8 cellular contexts compared by ENCODE assay signal in genomic region chr2:191555092-191555742, GRCh38.
A peak's percentile ranks its signal among the peaks of the same experiment; 100 is the strongest.
DNase-seq lines count a peak whose midpoint lies in the region; ATAC-seq and TF ChIP-seq lines count a peak whose summit lies in the region.

No MANE protein-coding gene starts in this region.

- H3K4me3 Mint-ChIP-seq in naive thymus-derived CD4-positive, alpha-beta T cell = peak overlapping the region in 4 of 10 donors; percentile 23 to 64 (median 43)

- ATAC-seq in GM21529 (IDR thresholded peaks at IDR 0.05; ENCODE audit: unreplicated experiment) (peak; percentile 97), esophagus mucosa (peak; percentile 83)
- peak; percentile 89 for ATAC-seq in naive thymus-derived CD4-positive, alpha-beta T cell

- no peaks in the 10 kb centered on the region for H3K9me2 ChIP-seq in OCI-LY1 (ENCODE audit: low read depth, low read length)

- no peak overlapping the region for H2AFZ ChIP-seq in OCI-LY1 (ENCODE audit: low read length)

- H3K4me3 ChIP-seq in OCI-LY1 (ENCODE audit: low read depth, low read length, poor library complexity, severe bottlenecking) = no peak overlapping the region
- no peak overlapping the region for H3K4me3 ChIP-seq in naive thymus-derived CD4-positive, alpha-beta T cell (ENCODE audit: low read length)

- H3K4me2 ChIP-seq in OCI-LY1 (ENCODE audit: low read length) = no peak overlapping the region

- no peak overlapping the region for H3K27ac ChIP-seq in OCI-LY1 (ENCODE audit: low read depth, low read length, poor library complexity, severe bottlenecking)
- no peak overlapping the region for H3K27ac ChIP-seq in naive thymus-derived CD4-positive, alpha-beta T cell (ENCODE audit: low read depth, low read length)

- H3K27me3 ChIP-seq in OCI-LY1 (ENCODE audit: insufficient read depth, low read length) = no peaks in the 10 kb centered on the region
- no peaks in the 10 kb centered on the region for H3K27me3 ChIP-seq in naive thymus-derived CD4-positive, alpha-beta T cell (ENCODE audit: control insufficient read depth in 2 of 2, insufficient read depth in 2 of 2, low read length in 2 of 2)

- TF ChIP-seq CTCF in OCI-LY1 (IDR thresholded peaks at IDR 0.05; ENCODE audit: low read length) = peak; percentile 75

- no peaks in the 10 kb centered on the region for H4K20me1 ChIP-seq in OCI-LY1 (ENCODE audit: insufficient read depth, low read length)

- intact Hi-C loops in naive thymus-derived CD4-positive, alpha-beta T cell (cut with micrococcal nuclease) = loop anchor here (1.0 to 10.0 kb wide), 6 partner anchors 136 to 737 kb away; no protein-coding TSS in a partner anchor

- no peaks in the 10 kb centered on the region for H3K79me2 ChIP-seq in OCI-LY1 (ENCODE audit: insufficient read depth, low read length)

- DNase-seq in DMS79 (lab: John Stamatoyannopoulos, UW) = peak; percentile 11
- peak in 72 of 76 experiments; percentile 4 to 86 (median 58) for DNase-seq in HUDEP-2 (lab: John Stamatoyannopoulos, UW; ENCODE audit: unreplicated experiment in 76 of 76)
- peak; percentile 89 for DNase-seq in activated CD8-positive, alpha-beta memory T cell treated with anti-CD3 and anti-CD28 coated beads, Interleukin-2, amount 50 U/mL, for 48 hours
- peak; percentile 40 to 78 (median 66) for DNase-seq in naive thymus-derived CD4-positive, alpha-beta T cell
- peak; percentile 31 to 61 for DNase-seq in stimulated activated CD8-positive, alpha-beta memory T cell treated with anti-CD3 and anti-CD28 coated beads, Interleukin-7, amount 100 ng/mL, for 48 hours (ENCODE audit: extremely low read depth in 1 of 2, low read depth in 1 of 2)

- no peaks in the 10 kb centered on the region for H3K36me3 ChIP-seq in OCI-LY1 (ENCODE audit: insufficient read depth, low read length)
- no peaks in the 10 kb centered on the region for H3K36me3 ChIP-seq in naive thymus-derived CD4-positive, alpha-beta T cell (ENCODE audit: control insufficient read depth in 2 of 3, insufficient read depth in 3 of 3, low read length in 3 of 3)

- peaks cover 13 to 34% (median 18%) of the 10 kb centered on the region in 5 donors for H3K27me3 Mint-ChIP-seq in naive thymus-derived CD4-positive, alpha-beta T cell

- no peaks in the 10 kb centered on the region for H3K36me3 Mint-ChIP-seq in naive thymus-derived CD4-positive, alpha-beta T cell

- H3K9me3 Mint-ChIP-seq in naive thymus-derived CD4-positive, alpha-beta T cell = no peaks in the 10 kb centered on the region

- no peak overlapping the region for H3K27ac Mint-ChIP-seq in naive thymus-derived CD4-positive, alpha-beta T cell

- CTCF ChIA-PET in naive thymus-derived CD4-positive, alpha-beta T cell (lab: Charles Lee) = interaction anchor here (0.8 to 6.4 kb wide), 10 partner anchors 11 to 607 kb away, joined by 3 to 76 read pairs (median 3); no protein-coding TSS in a partner anchor

- POLR2A ChIA-PET in naive thymus-derived CD4-positive, alpha-beta T cell (lab: Charles Lee) = no interaction called here

- no peaks in the 10 kb centered on the region for H3K4me1 ChIP-seq in OCI-LY1 (ENCODE audit: insufficient read depth, low read length, severe bottlenecking)
- no peaks in the 10 kb centered on the region for H3K4me1 ChIP-seq in naive thymus-derived CD4-positive, alpha-beta T cell (ENCODE audit: control insufficient read depth in 2 of 2, insufficient read depth in 2 of 2, low read length in 2 of 2)

- H3K9ac ChIP-seq in OCI-LY1 (ENCODE audit: low read length) = no peak overlapping the region

- H3K4me1 Mint-ChIP-seq in naive thymus-derived CD4-positive, alpha-beta T cell = peaks cover 0 to 5% (median 3%) of the 10 kb centered on the region in 7 donors

- H3F3A ChIP-seq in OCI-LY1 (ENCODE audit: insufficient read depth, low read length) = no peaks in the 10 kb centered on the region

- H3K9me3 ChIP-seq in OCI-LY1 (ENCODE audit: low read length) = no peaks in the 10 kb centered on the region
- no peaks in the 10 kb centered on the region for H3K9me3 ChIP-seq in naive thymus-derived CD4-positive, alpha-beta T cell (ENCODE audit: control insufficient read depth in 2 of 3, low read length in 3 of 3)

Comparison
In these comparisons a context has a peak if more than half of its experiments do, and no peak if none do; other contexts are left out.
1. DNase-seq: peak in every context shown above with its lines; median percentile 89 in activated CD8-positive, alpha-beta memory T cell treated with anti-CD3 and anti-CD28 coated beads, Interleukin-2, amount 50 U/mL, for 48 hours; 66 in naive thymus-derived CD4-positive, alpha-beta T cell; 58 in HUDEP-2; 46 in stimulated activated CD8-positive, alpha-beta memory T cell treated with anti-CD3 and anti-CD28 coated beads, Interleukin-7, amount 100 ng/mL, for 48 hours; 11 in DMS79.